In genomic region chr1:185601189-185601588, GRCh38 we compare ENCODE assay signal across 15 cellular contexts.
DNase-seq lines count a peak whose midpoint lies in the region; ATAC-seq and TF ChIP-seq lines count a peak whose summit lies in the region.
"Had no signal": no experiment of that assay in that cellular context is flagged by ENCODE, and none has a peak within 500 bp of the region (broad histone marks: within the 10 kb centered on the region; RNA-seq: fewer than 3 reads in every experiment).

No MANE protein-coding gene starts in this region.

- no peaks in the 10 kb centered on the region for H3K36me3 Mint-ChIP-seq in activated CD8-positive, alpha-beta T cell treated with anti-CD3 and anti-CD28 coated beads for 36 hours (ENCODE audit: low read depth)
- H3K36me3 Mint-ChIP-seq in activated CD8-positive, alpha-beta T cell treated with anti-CD3 and anti-CD28 coated beads, Interleukin-2, amount 10 ng/mL, durations not matched to agents 7 days and 5 days (ENCODE audit: low read depth): no peaks in the 10 kb centered on the region

- no peak for DNase-seq in activated CD8-positive, alpha-beta T cell treated with anti-CD3 and anti-CD28 coated beads for 36 hours
- no peak for DNase-seq in activated CD8-positive, alpha-beta T cell treated with anti-CD3 and anti-CD28 coated beads, Interleukin-2, amount 10 ng/mL, durations not matched to agents 7 days and 5 days
- DNase-seq in stimulated activated naive CD8-positive, alpha-beta T cell treated with anti-CD3 and anti-CD28 coated beads, Interleukin-15, Interleukin-2, amounts not matched to agents 100 U/mL and 50 U/mL, for 24 hours: no peak
- no peak for DNase-seq in SKM-1 (lab: John Stamatoyannopoulos, UW; ENCODE audit: unreplicated experiment)
- DNase-seq in DMS79 (lab: John Stamatoyannopoulos, UW): no peak
- no peak for DNase-seq in COLO829 (ENCODE audit: low spot score)
- DNase-seq: activated T-cell treated with anti-CD3 and anti-CD28 coated beads for 4 hours; COR-L47; heart right ventricle; kidney glomerular epithelial cell; MM.1S; stimulated activated CD4-positive, alpha-beta T cell treated with anti-CD3 and anti-CD28 coated beads, Interleukin-12 subunit alpha, Interleukin-12 subunit beta, amount 100 ng/mL, for 4 hours; testis had no signal

- H3K4me1 Mint-ChIP-seq in activated CD8-positive, alpha-beta T cell treated with anti-CD3 and anti-CD28 coated beads for 36 hours (ENCODE audit: low read depth): no peaks in the 10 kb centered on the region
- H3K4me1 Mint-ChIP-seq in activated CD8-positive, alpha-beta T cell treated with anti-CD3 and anti-CD28 coated beads, Interleukin-2, amount 10 ng/mL, durations not matched to agents 7 days and 5 days (ENCODE audit: low read depth): peaks cover 1% of the 10 kb centered on the region

- H3K9me3 Mint-ChIP-seq in activated CD8-positive, alpha-beta T cell treated with anti-CD3 and anti-CD28 coated beads for 36 hours: no peaks in the 10 kb centered on the region
- H3K9me3 Mint-ChIP-seq in activated CD8-positive, alpha-beta T cell treated with anti-CD3 and anti-CD28 coated beads, Interleukin-2, amount 10 ng/mL, durations not matched to agents 7 days and 5 days (ENCODE audit: insufficient read depth): no peaks in the 10 kb centered on the region

- H3K27me3 Mint-ChIP-seq in activated CD8-positive, alpha-beta T cell treated with anti-CD3 and anti-CD28 coated beads for 36 hours: no peaks in the 10 kb centered on the region
- no peaks in the 10 kb centered on the region for H3K27me3 Mint-ChIP-seq in activated CD8-positive, alpha-beta T cell treated with anti-CD3 and anti-CD28 coated beads, Interleukin-2, amount 10 ng/mL, durations not matched to agents 7 days and 5 days (ENCODE audit: low read depth)

- no peak for TF ChIP-seq CTCF in activated CD8-positive, alpha-beta T cell treated with anti-CD3 and anti-CD28 coated beads for 36 hours (IDR thresholded peaks at IDR 0.05)

- ATAC-seq in activated CD8-positive, alpha-beta T cell treated with anti-CD3 and anti-CD28 coated beads for 36 hours: peak; percentile 47
- ATAC-seq in activated CD8-positive, alpha-beta T cell treated with anti-CD3 and anti-CD28 coated beads, Interleukin-2, amount 10 ng/mL, durations not matched to agents 7 days and 5 days: no peak
- ATAC-seq in GM21529 (IDR thresholded peaks at IDR 0.05; ENCODE audit: unreplicated experiment): peak; percentile 48
- ATAC-seq in HG03196 (IDR thresholded peaks at IDR 0.05; ENCODE audit: unreplicated experiment): peak; percentile 50
- ATAC-seq in stimulated activated naive CD8-positive, alpha-beta T cell treated with anti-CD3 and anti-CD28 coated beads, Interleukin-15, Interleukin-2, amounts not matched to agents 100 U/mL and 50 U/mL, for 24 hours: peak; percentile 32
- ATAC-seq: heart right ventricle had no signal

- H3K4me3 Mint-ChIP-seq in activated CD8-positive, alpha-beta T cell treated with anti-CD3 and anti-CD28 coated beads for 36 hours: no peak overlapping the region
- H3K4me3 Mint-ChIP-seq in activated CD8-positive, alpha-beta T cell treated with anti-CD3 and anti-CD28 coated beads, Interleukin-2, amount 10 ng/mL, durations not matched to agents 7 days and 5 days: no peak overlapping the region

- no peak overlapping the region for H3K27ac Mint-ChIP-seq in activated CD8-positive, alpha-beta T cell treated with anti-CD3 and anti-CD28 coated beads for 36 hours
- no peak overlapping the region for H3K27ac Mint-ChIP-seq in activated CD8-positive, alpha-beta T cell treated with anti-CD3 and anti-CD28 coated beads, Interleukin-2, amount 10 ng/mL, durations not matched to agents 7 days and 5 days

- CTCF ChIA-PET in activated CD8-positive, alpha-beta T cell treated with anti-CD3 and anti-CD28 coated beads for 36 hours (lab: Charles Lee): no interaction called here
- CTCF ChIA-PET in activated CD8-positive, alpha-beta T cell treated with anti-CD3 and anti-CD28 coated beads, Interleukin-2, amount 10 ng/mL, durations not matched to agents 7 days and 5 days (lab: Charles Lee): no interaction called here

- POLR2A ChIA-PET in activated CD8-positive, alpha-beta T cell treated with anti-CD3 and anti-CD28 coated beads for 36 hours (lab: Charles Lee): no interaction called here
- POLR2A ChIA-PET in activated CD8-positive, alpha-beta T cell treated with anti-CD3 and anti-CD28 coated beads, Interleukin-2, amount 10 ng/mL, durations not matched to agents 7 days and 5 days (lab: Charles Lee): no interaction called here

- intact Hi-C loops in activated CD8-positive, alpha-beta T cell treated with anti-CD3 and anti-CD28 coated beads for 36 hours (cut with micrococcal nuclease): no loop called here
